In the genomic region with DNA sequence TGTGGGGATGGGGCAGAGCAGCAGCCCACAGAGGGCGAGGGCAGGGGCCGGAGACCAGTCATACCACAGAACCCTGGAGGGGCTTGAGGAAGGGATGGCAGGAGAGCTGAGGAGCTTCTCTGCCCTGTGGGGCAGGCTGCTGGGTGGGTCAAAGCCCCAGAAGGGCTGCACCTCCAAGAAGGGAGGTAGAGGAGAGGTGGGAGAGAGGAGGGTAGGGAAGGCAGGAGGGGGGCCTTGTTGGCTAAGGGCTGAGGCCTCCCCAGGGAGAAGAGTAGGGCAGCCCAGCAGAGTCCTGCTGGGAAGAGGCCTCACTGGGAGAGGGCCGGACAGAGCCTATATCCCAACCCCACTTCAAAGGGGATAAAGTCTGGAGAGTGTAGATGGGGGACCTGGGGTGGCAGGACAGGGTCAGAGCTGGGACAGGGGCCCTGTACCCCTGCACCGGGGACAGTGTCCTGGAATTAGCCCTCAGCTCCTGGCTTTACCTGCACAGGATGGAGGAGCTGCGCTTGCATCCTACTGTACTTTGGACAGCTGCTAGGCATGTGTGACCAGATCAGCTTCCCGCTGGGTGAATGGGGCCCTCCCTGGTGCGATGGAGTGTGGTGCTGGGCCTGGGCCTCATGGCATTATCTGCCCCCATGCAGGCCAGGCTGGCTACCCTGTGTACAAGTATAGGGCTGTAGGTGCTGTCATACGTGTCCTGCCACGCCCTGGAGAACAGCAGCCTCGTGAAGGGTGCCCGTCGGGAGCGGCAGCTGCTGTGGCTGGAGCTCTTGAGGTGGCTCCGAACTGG, we compare ENCODE assay signal across 20 cellular contexts. TPM values are rescaled to one million over a fixed set of nuclear protein-coding genes. Genes with fewer than 3 reads are reported as not detected.
DNase-seq lines count a peak whose midpoint lies in the region; ATAC-seq and TF ChIP-seq lines count a peak whose summit lies in the region.
"Had no signal": no experiment of that assay in that cellular context is flagged by ENCODE, and none has a peak within 500 bp of the region (broad histone marks: within the 10 kb centered on the region; RNA-seq: fewer than 3 reads in every experiment).

No MANE protein-coding gene starts in this region.

- no peaks in the 10 kb centered on the region for H3K9me3 ChIP-seq in lower lobe of right lung
- H3K9me3 ChIP-seq in sigmoid colon = no peaks in the 10 kb centered on the region
- H3K9me3 ChIP-seq in OCI-LY7 (ENCODE audit: low read length) = no peaks in the 10 kb centered on the region
- H3K9me3 ChIP-seq: uterus had no signal

- H3K36me3 Mint-ChIP-seq in activated CD8-positive, alpha-beta memory T cell treated with anti-CD3 and anti-CD28 coated beads, Interleukin-2, amount 10 ng/mL, durations not matched to agents 7 days and 5 days = no peaks in the 10 kb centered on the region
- H3K36me3 Mint-ChIP-seq: activated naive CD8-positive, alpha-beta T cell; brain; immature natural killer cell had no signal

- H3K36me3 ChIP-seq in lower lobe of right lung = peaks cover 6% of the 10 kb centered on the region
- peaks cover 0 to 6% (median 0%) of the 10 kb centered on the region in 4 donors for H3K36me3 ChIP-seq in sigmoid colon
- H3K36me3 ChIP-seq in OCI-LY7 (ENCODE audit: insufficient read depth, low read length) = no peaks in the 10 kb centered on the region
- H3K36me3 ChIP-seq: uterus had no signal

- no peak overlapping the region for H3K4me2 ChIP-seq in OCI-LY7 (ENCODE audit: low read length)
- H3K4me2 ChIP-seq: KMS-11 had no signal

- peak; percentile 41 for DNase-seq in activated CD8-positive, alpha-beta memory T cell treated with anti-CD3 and anti-CD28 coated beads for 24 hours
- DNase-seq in activated CD8-positive, alpha-beta memory T cell treated with anti-CD3 and anti-CD28 coated beads, Interleukin-2, amount 50 U/mL, for 4 hours = no peak
- peak; percentile 39 for DNase-seq in activated CD8-positive, alpha-beta memory T cell treated with anti-CD3 and anti-CD28 coated beads, Interleukin-2, amount 10 ng/mL, durations not matched to agents 7 days and 5 days
- peak; percentile 39 for DNase-seq in lower lobe of right lung
- peak; percentile 41 for DNase-seq in sigmoid colon
- no peak for DNase-seq in OCI-LY7 (ENCODE audit: low spot score)
- DNase-seq: dermis blood vessel endothelial cell; DMS79 treated with DMSO at 0.1 percent for 48 hours; immature natural killer cell; NCI-H1092; occipital lobe; PC-3; stimulated activated naive CD4-positive, alpha-beta T cell; uterus had no signal

- no peak for TF ChIP-seq CTCF in lower lobe of right lung (IDR thresholded peaks at IDR 0.05)
- TF ChIP-seq CTCF in sigmoid colon (IDR thresholded peaks at IDR 0.05) = no peak
- TF ChIP-seq CTCF in OCI-LY7 (conservative IDR thresholded peaks at IDR 0.05; ENCODE audit: low read length) = no peak

- no TSS peak for BruUV-seq in OCI-LY7 (replicated peaks; lab: Mats Ljungman, UMichigan)

- no peak for ATAC-seq in activated CD8-positive, alpha-beta memory T cell treated with anti-CD3 and anti-CD28 coated beads, Interleukin-2, amount 10 ng/mL, durations not matched to agents 7 days and 5 days
- ATAC-seq in lower lobe of right lung = no peak
- ATAC-seq in GM21423 (IDR thresholded peaks at IDR 0.05; ENCODE audit: unreplicated experiment) = no peak
- no peak for ATAC-seq in HG02870 (IDR thresholded peaks at IDR 0.05; ENCODE audit: unreplicated experiment)
- ATAC-seq: PC-3 had no signal

- H3K27me3 ChIP-seq in lower lobe of right lung (ENCODE audit: low read depth) = no peaks in the 10 kb centered on the region
- no peaks in the 10 kb centered on the region for H3K27me3 ChIP-seq in sigmoid colon
- H3K27me3 ChIP-seq: uterus had no signal

- no peaks in the 10 kb centered on the region for H3K9me2 ChIP-seq in OCI-LY7 (ENCODE audit: insufficient read depth, low read length)

- no peaks in the 10 kb centered on the region for H3K9me3 Mint-ChIP-seq in activated CD8-positive, alpha-beta memory T cell treated with anti-CD3 and anti-CD28 coated beads, Interleukin-2, amount 10 ng/mL, durations not matched to agents 7 days and 5 days (ENCODE audit: low read depth)
- H3K9me3 Mint-ChIP-seq: brain; CD4-positive, alpha-beta T cell; immature natural killer cell had no signal

- H3K4me3 Mint-ChIP-seq in activated CD8-positive, alpha-beta memory T cell treated with anti-CD3 and anti-CD28 coated beads, Interleukin-2, amount 10 ng/mL, durations not matched to agents 7 days and 5 days = no peak overlapping the region
- H3K4me3 Mint-ChIP-seq: activated naive CD8-positive, alpha-beta T cell; brain; CD4-positive, alpha-beta T cell; immature natural killer cell had no signal

- H3K4me3 ChIP-seq in lower lobe of right lung (no peak overlapping the region), sigmoid colon (no peak overlapping the region), OCI-LY7 (ENCODE audit: low read depth, low read length, poor library complexity, severe bottlenecking) (no peak overlapping the region)
- H3K4me3 ChIP-seq: uterus had no signal

- no peak for TF ChIP-seq POLR2A in sigmoid colon (IDR thresholded peaks at IDR 0.05)

- H2AFZ ChIP-seq in OCI-LY7 (ENCODE audit: low read length) = no peak overlapping the region

- H3K4me1 ChIP-seq in lower lobe of right lung = no peaks in the 10 kb centered on the region
- H3K4me1 ChIP-seq in sigmoid colon = peaks cover 0 to 12% (median 9%) of the 10 kb centered on the region in 4 donors
- no peaks in the 10 kb centered on the region for H3K4me1 ChIP-seq in OCI-LY7 (ENCODE audit: insufficient read depth, low read length, poor library complexity, severe bottlenecking)
- H3K4me1 ChIP-seq: uterus had no signal

- H3K27ac ChIP-seq in lower lobe of right lung (no peak overlapping the region), sigmoid colon (no peak overlapping the region), OCI-LY7 (ENCODE audit: low read depth, low read length, poor library complexity, severe bottlenecking) (no peak overlapping the region)
- H3K27ac ChIP-seq: KMS-11, uterus had no signal

- H3K79me2 ChIP-seq in OCI-LY7 (ENCODE audit: insufficient read depth, low read depth, low read length) = no peaks in the 10 kb centered on the region

- no peaks in the 10 kb centered on the region for H4K20me1 ChIP-seq in OCI-LY7 (ENCODE audit: insufficient read depth, low read length)

- POLR2A ChIA-PET in OCI-LY7 (lab: Charles Lee) = no interaction called here

- intact Hi-C loops in lower lobe of right lung (cut with DNase I) (no loop called here), sigmoid colon (cut with DNase I) (no loop called here), OCI-LY7 (cut with micrococcal nuclease; ENCODE audit: unreplicated experiment) (no loop called here)

- no peak for TF ChIP-seq EP300 in sigmoid colon (IDR thresholded peaks at IDR 0.05)

- no peak overlapping the region for H3K27ac Mint-ChIP-seq in activated CD8-positive, alpha-beta memory T cell treated with anti-CD3 and anti-CD28 coated beads, Interleukin-2, amount 10 ng/mL, durations not matched to agents 7 days and 5 days
- H3K27ac Mint-ChIP-seq: activated naive CD8-positive, alpha-beta T cell; CD4-positive, alpha-beta T cell; immature natural killer cell had no signal

- CTCF ChIA-PET in activated CD8-positive, alpha-beta memory T cell treated with anti-CD3 and anti-CD28 coated beads, Interleukin-2, amount 10 ng/mL, durations not matched to agents 7 days and 5 days (lab: Charles Lee) = no interaction called here
- CTCF ChIA-PET in OCI-LY7 (lab: Charles Lee; ENCODE audit: unreplicated experiment) = no interaction called here

- H3K4me1 Mint-ChIP-seq in activated CD8-positive, alpha-beta memory T cell treated with anti-CD3 and anti-CD28 coated beads, Interleukin-2, amount 10 ng/mL, durations not matched to agents 7 days and 5 days = peaks cover 7% of the 10 kb centered on the region

- H3K27me3 Mint-ChIP-seq in activated CD8-positive, alpha-beta memory T cell treated with anti-CD3 and anti-CD28 coated beads, Interleukin-2, amount 10 ng/mL, durations not matched to agents 7 days and 5 days = no peaks in the 10 kb centered on the region
- H3K27me3 Mint-ChIP-seq: activated naive CD8-positive, alpha-beta T cell; brain; CD4-positive, alpha-beta T cell had no signal

- 71 to 87% methylated on average over 14 of the region's 14 CpGs for WGBS in sigmoid colon, 2 donors

RNA-seq across cellular contexts. Expression of gene DGCR6L, which starts 7.3 kb away (rescaled TPM):
- 10 to 100 TPM; 45.0 to 46.6 TPM for total RNA-seq in activated CD8-positive, alpha-beta memory T cell treated with anti-CD3 and anti-CD28 coated beads, Interleukin-2, amount 10 ng/mL, durations not matched to agents 7 days and 5 days
- total RNA-seq in lower lobe of right lung (31.1 TPM), sigmoid colon (10 to 100 TPM; 62.3 to 88.6 (median 69.8) TPM), OCI-LY7 (2022) (18.9 and 22.5 TPM in 2 replicates)
- polyA plus RNA-seq in sigmoid colon = 10 to 100 TPM; 38.6 to 72.7 (median 54.6) TPM
- 36.0 and 37.8 TPM in 2 replicates for total RNA-seq in OCI-LY7 (2014; rRNA removed; shearing (Covaris generic))

RNA-seq across cellular contexts. Expression of gene RTN4R, which starts 44.5 kb away (rescaled TPM):
- 1 to 10 TPM; 1.4 to 2.5 TPM for total RNA-seq in activated CD8-positive, alpha-beta memory T cell treated with anti-CD3 and anti-CD28 coated beads, Interleukin-2, amount 10 ng/mL, durations not matched to agents 7 days and 5 days
- total RNA-seq in lower lobe of right lung (9.6 TPM), sigmoid colon (under 1 TPM in 2 of 4 donors, not detected in 2; 0.36 to 0.83 TPM), OCI-LY7 (2022) (not detected in 2 replicates)
- 1 to 10 TPM in 2 of 3 donors, under 1 TPM in 1; 0.60 to 4.3 (median 1.4) TPM for polyA plus RNA-seq in sigmoid colon
- not detected in 2 replicates for total RNA-seq in OCI-LY7 (2014; rRNA removed; shearing (Covaris generic))

Comparison
In these comparisons a context has a peak if more than half of its experiments do, and no peak if none do; other contexts are left out.
1. DNase-seq: peak in activated CD8-positive, alpha-beta memory T cell treated with anti-CD3 and anti-CD28 coated beads for 24 hours (single experiment), activated CD8-positive, alpha-beta memory T cell treated with anti-CD3 and anti-CD28 coated beads, Interleukin-2, amount 10 ng/mL, durations not matched to agents 7 days and 5 days (single experiment), lower lobe of right lung (single experiment) and sigmoid colon (single experiment); none in activated CD8-positive, alpha-beta memory T cell treated with anti-CD3 and anti-CD28 coated beads, Interleukin-2, amount 50 U/mL, for 4 hours (single experiment) and OCI-LY7 (single experiment).